ENCODE assay signal across 23 cellular contexts in genomic region chr1:246828818-246829217, GRCh38.
"Had no signal": no experiment of that assay in that cellular context is flagged by ENCODE, and none has a peak within 500 bp of the region (broad histone marks: within the 10 kb centered on the region; RNA-seq: fewer than 3 reads in every experiment).

No MANE protein-coding gene starts in this region.

- H3K9me3 ChIP-seq: pancreas, vagina had no signal

- DNase-seq: activated CD4-positive, alpha-beta T cell treated with anti-CD3 and anti-CD28 coated beads, Interleukin-2, amount 10 ng/mL, durations not matched to agents 7 days and 5 days; activated CD4-positive, CD25-positive, alpha-beta regulatory T cell treated with anti-CD3 and anti-CD28 coated beads, Interleukin-2, amount 50 U/mL, for 72 hours; activated CD8-positive, alpha-beta T cell treated with anti-CD3 and anti-CD28 coated beads, Interleukin-2, amount 10 ng/mL, durations not matched to agents 7 days and 5 days; activated gamma-delta T cell; activated naive CD4-positive, alpha-beta T cell treated with anti-CD3 and anti-CD28 coated beads, Interleukin-2, amount 50 U/mL, for 16 hours; activated naive CD8-positive, alpha-beta T cell treated with anti-CD3 and anti-CD28 coated beads, Interleukin-2, amount 50 U/mL, for 24 hours; anterior cingulate cortex; body of pancreas; cortex of kidney; endodermal cell; heart left ventricle; islet precursor cell; left cardiac atrium; pancreas; psoas muscle; stimulated activated CD4-positive, alpha-beta T cell treated with anti-CD3 and anti-CD28 coated beads, Interleukin-4, amount 100 ng/mL, for 24 hours; stimulated activated naive CD4-positive, alpha-beta T cell treated with Interleukin-2 at 50 U/mL for 16 hours had no signal

- H3K4me1 ChIP-seq: body of pancreas, pancreas, psoas muscle, right atrium auricular region, vagina had no signal

- H3K27me3 ChIP-seq: body of pancreas, cardiac muscle cell, heart left ventricle, neutrophil, pancreas, right atrium auricular region, vagina had no signal

- H3K36me3 ChIP-seq: cardiac muscle cell, heart left ventricle, neutrophil, pancreas, right atrium auricular region, thoracic aorta, vagina had no signal

- H3K27ac ChIP-seq: body of pancreas, cardiac muscle cell, heart left ventricle, neutrophil, pancreas, psoas muscle, right atrium auricular region, thoracic aorta, vagina, VCaP had no signal

- FAIRE-seq: pancreas had no signal

- ATAC-seq: activated CD8-positive, alpha-beta T cell treated with anti-CD3 and anti-CD28 coated beads, Interleukin-2, amount 10 ng/mL, durations not matched to agents 7 days and 5 days; activated naive CD8-positive, alpha-beta T cell treated with anti-CD3 and anti-CD28 coated beads, Interleukin-2, amount 50 U/mL, for 24 hours; body of pancreas; heart left ventricle; left cardiac atrium; pancreas; psoas muscle had no signal

- H3K4me3 ChIP-seq: body of pancreas, cardiac muscle cell, heart left ventricle, pancreas, psoas muscle, right atrium auricular region, thoracic aorta, vagina had no signal
